In genomic region chr3:14289590-14290453, GRCh38 we compare ENCODE assay signal across 1 cellular context.
TF ChIP-seq lines count a peak whose summit lies in the region.

No MANE protein-coding gene starts in this region.

TF ChIP-seq in HEK293, 187 proteins besides CTCF, POLR2A, EP300 and RAD21 (continued from another document):
- TF ChIP-seq ZSCAN4 (tag by site-specific recombination; IDR thresholded peaks at IDR 0.05): no peak
- no peak for TF ChIP-seq ZFP69B (tag by site-specific recombination; IDR thresholded peaks at IDR 0.05)
- peak; percentile 68 for TF ChIP-seq PRDM1 (tag by site-specific recombination; IDR thresholded peaks at IDR 0.05)
- TF ChIP-seq, protein P1, sequence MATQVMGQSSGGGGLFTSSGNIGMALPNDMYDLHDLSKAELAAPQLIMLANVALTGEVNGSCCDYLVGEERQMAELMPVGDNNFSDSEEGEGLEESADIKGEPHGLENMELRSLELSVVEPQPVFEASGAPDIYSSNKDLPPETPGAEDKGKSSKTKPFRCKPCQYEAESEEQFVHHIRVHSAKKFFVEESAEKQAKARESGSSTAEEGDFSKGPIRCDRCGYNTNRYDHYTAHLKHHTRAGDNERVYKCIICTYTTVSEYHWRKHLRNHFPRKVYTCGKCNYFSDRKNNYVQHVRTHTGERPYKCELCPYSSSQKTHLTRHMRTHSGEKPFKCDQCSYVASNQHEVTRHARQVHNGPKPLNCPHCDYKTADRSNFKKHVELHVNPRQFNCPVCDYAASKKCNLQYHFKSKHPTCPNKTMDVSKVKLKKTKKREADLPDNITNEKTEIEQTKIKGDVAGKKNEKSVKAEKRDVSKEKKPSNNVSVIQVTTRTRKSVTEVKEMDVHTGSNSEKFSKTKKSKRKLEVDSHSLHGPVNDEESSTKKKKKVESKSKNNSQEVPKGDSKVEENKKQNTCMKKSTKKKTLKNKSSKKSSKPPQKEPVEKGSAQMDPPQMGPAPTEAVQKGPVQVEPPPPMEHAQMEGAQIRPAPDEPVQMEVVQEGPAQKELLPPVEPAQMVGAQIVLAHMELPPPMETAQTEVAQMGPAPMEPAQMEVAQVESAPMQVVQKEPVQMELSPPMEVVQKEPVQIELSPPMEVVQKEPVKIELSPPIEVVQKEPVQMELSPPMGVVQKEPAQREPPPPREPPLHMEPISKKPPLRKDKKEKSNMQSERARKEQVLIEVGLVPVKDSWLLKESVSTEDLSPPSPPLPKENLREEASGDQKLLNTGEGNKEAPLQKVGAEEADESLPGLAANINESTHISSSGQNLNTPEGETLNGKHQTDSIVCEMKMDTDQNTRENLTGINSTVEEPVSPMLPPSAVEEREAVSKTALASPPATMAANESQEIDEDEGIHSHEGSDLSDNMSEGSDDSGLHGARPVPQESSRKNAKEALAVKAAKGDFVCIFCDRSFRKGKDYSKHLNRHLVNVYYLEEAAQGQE (tag by site-specific recombination; IDR thresholded peaks at IDR 0.05): no peak
- TF ChIP-seq ZNF48 (tag by site-specific recombination; IDR thresholded peaks at IDR 0.05): no peak
- TF ChIP-seq PRDM4 (tag by site-specific recombination; IDR thresholded peaks at IDR 0.05): no peak
- 0 out of 2 replicates have a peak, but pooled peaks have one; percentile 52 for TF ChIP-seq ZBTB44 (tag by site-specific recombination; IDR thresholded peaks at IDR 0.05)
- TF ChIP-seq PRDM2 (tag by site-specific recombination; IDR thresholded peaks at IDR 0.05; ENCODE audit: borderline replicate concordance): no peak
- no peak for TF ChIP-seq RBAK (tag by site-specific recombination; IDR thresholded peaks at IDR 0.05)
- 0 out of 2 replicates have a peak, but pooled peaks have one; percentile 33 for TF ChIP-seq PRDM6 (tag by site-specific recombination; IDR thresholded peaks at IDR 0.05)
- TF ChIP-seq ELK4 (IDR thresholded peaks at IDR 0.05; ENCODE audit: borderline replicate concordance, low read depth, low read length): no peak
- TF ChIP-seq WT1 (tag by site-specific recombination; IDR thresholded peaks at IDR 0.05): no peak
- TF ChIP-seq BCL11B (tag by site-specific recombination; IDR thresholded peaks at IDR 0.05; ENCODE audit: low read depth): no peak
- TF ChIP-seq ZNF843 (tag by site-specific recombination; IDR thresholded peaks at IDR 0.05): no peak
- TF ChIP-seq GLI4 (tag by site-specific recombination; IDR thresholded peaks at IDR 0.05): no peak
- TF ChIP-seq ZFP37 (tag by site-specific recombination; IDR thresholded peaks at IDR 0.05): no peak
- no peak for TF ChIP-seq ZNF112 (tag by site-specific recombination; IDR thresholded peaks at IDR 0.05)
- no peak for TF ChIP-seq ZNF791 (tag by site-specific recombination; IDR thresholded peaks at IDR 0.05)
- no peak for TF ChIP-seq ZNF426 (tag by site-specific recombination; IDR thresholded peaks at IDR 0.05)
- no peak for TF ChIP-seq GFI1B (tag by site-specific recombination; IDR thresholded peaks at IDR 0.05)
